In genomic region chr5:163352531-163352930, GRCh38 we compare ENCODE assay signal across 34 cellular contexts.
"Had no signal": no experiment of that assay in that cellular context is flagged by ENCODE, and none has a peak within 500 bp of the region (broad histone marks: within the 10 kb centered on the region; RNA-seq: fewer than 3 reads in every experiment).

No MANE protein-coding gene starts in this region.

- H3K4me3 ChIP-seq: MG63 had no signal

- H3K4me2 ChIP-seq: KMS-11 had no signal

- H3K27ac ChIP-seq: KMS-11 had no signal

- H3K36me3 ChIP-seq: MG63 had no signal

- H3K9ac ChIP-seq: KMS-11 had no signal

- DNase-seq: Kasumi-1, MG63, MV-4-11, NCI-H1048, NCI-H1092, NCI-H1092 treated with DMSO at 0.1 percent for 48 hours, NCI-H1105, NCI-H1105 treated with DMSO at 0.1 percent for 48 hours, NCI-H1417, NCI-H1417 treated with DMSO at 0.1 percent for 48 hours, NCI-H1436, NCI-H1436 treated with DMSO at 0.1 percent for 48 hours, NCI-H146, NCI-H1694, NCI-H1694 treated with DMSO at 0.1 percent for 48 hours, NCI-H187, NCI-H187 treated with DMSO at 0.1 percent for 48 hours, NCI-H1930, NCI-H2029, NCI-H2029 treated with DMSO at 0.1 percent for 48 hours, NCI-H2081, NCI-H2081 treated with DMSO at 0.1 percent for 48 hours, NCI-H2107, NCI-H2171, NCI-H2171 treated with DMSO at 0.1 percent for 48 hours, NCI-H2227 treated with DMSO at 0.1 percent for 48 hours, NCI-H226, NCI-H345, NCI-H446, NCI-H446 treated with DMSO at 0.1 percent for 48 hours, NCI-H510A, NCI-H510A treated with DMSO at 0.1 percent for 48 hours, NCI-H524 had no signal

- H3K9me3 ChIP-seq: MG63 had no signal
